In the genomic region with DNA sequence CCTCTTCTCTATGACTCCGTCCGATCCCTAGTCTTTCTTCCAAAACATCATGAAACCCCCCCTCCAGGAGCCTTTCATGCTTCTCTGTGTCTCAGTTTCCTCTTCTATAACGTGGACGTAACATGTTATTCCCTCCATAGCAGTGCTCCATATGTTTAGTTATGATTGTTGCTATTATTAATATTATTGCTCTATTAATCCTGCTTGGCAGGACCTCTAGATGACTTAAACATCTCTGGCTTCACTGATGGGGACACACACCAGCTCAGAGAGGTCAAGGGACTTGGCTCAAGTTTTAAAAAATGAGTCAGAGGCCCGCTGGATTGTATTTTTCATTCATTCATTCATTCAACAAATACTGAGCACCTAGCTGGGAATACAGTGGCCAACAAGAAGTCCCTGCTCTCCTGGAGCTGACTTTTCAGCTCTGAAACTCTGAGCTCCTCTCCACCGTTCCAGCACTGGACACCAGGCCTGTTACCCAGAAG, we compare ENCODE assay signal across 8 cellular contexts. TPM values are rescaled to one million over a fixed set of nuclear protein-coding genes. Genes with fewer than 3 reads are reported as not detected.
DNase-seq lines count a peak whose midpoint lies in the region; ATAC-seq and TF ChIP-seq lines count a peak whose summit lies in the region.

No MANE protein-coding gene starts in this region.

- ATAC-seq in naive B cell (ENCODE audit: low read depth in 2 of 2) = no peak
- no peak for ATAC-seq in HG03175 (IDR thresholded peaks at IDR 0.05; ENCODE audit: unreplicated experiment)
- ATAC-seq in GM21723 (IDR thresholded peaks at IDR 0.05; ENCODE audit: unreplicated experiment) = no peak

- no peaks in the 10 kb centered on the region for H3K9me3 ChIP-seq in BE2C

- H3K27me3 Mint-ChIP-seq in IgD-negative memory B cell (no peaks in the 10 kb centered on the region), naive B cell (no peaks in the 10 kb centered on the region)

- DNase-seq in BE2C = no peak
- no peak for DNase-seq in choroid plexus epithelial cell (ENCODE audit: low read depth)
- DNase-seq in naive B cell = no peak
- DNase-seq in HK-2 (ENCODE audit: unreplicated experiment) = no peak
- no peak for DNase-seq in amygdala (lab: John Stamatoyannopoulos, UW)

- H3K4me3 Mint-ChIP-seq in IgD-negative memory B cell (peak overlapping the region; percentile 82 to 94 (median 89)), naive B cell (peak overlapping the region; percentile 89 to 97 (median 94))

- H3K27ac Mint-ChIP-seq in IgD-negative memory B cell (peak overlapping the region; percentile 89 to 99 (median 97)), naive B cell (peak overlapping the region; percentile 97 to 99 (median 98))

- H3K36me3 Mint-ChIP-seq in IgD-negative memory B cell = no peaks in the 10 kb centered on the region
- no peaks in the 10 kb centered on the region for H3K36me3 Mint-ChIP-seq in naive B cell

- H3K4me3 ChIP-seq in BE2C (ENCODE audit: low read depth, low read length) (peak overlapping the region; percentile 15), choroid plexus epithelial cell (ENCODE audit: low read depth, low read length) (peak overlapping the region; percentile 73)

- H3K36me3 ChIP-seq in BE2C = no peaks in the 10 kb centered on the region

- TF ChIP-seq CTCF in BE2C (IDR thresholded peaks at IDR 0.05; ENCODE audit: low read depth, low read length) (no peak), choroid plexus epithelial cell (conservative IDR thresholded peaks at IDR 0.05; ENCODE audit: low read depth, low read length) (no peak)

- H3K9me3 Mint-ChIP-seq in IgD-negative memory B cell (no peaks in the 10 kb centered on the region), naive B cell (no peaks in the 10 kb centered on the region)

- H3K4me1 Mint-ChIP-seq in IgD-negative memory B cell = peaks cover 6 to 10% (median 6%) of the 10 kb centered on the region in 3 donors
- H3K4me1 Mint-ChIP-seq in naive B cell = peaks cover 12 to 23% (median 19%) of the 10 kb centered on the region in 3 donors

- no peaks in the 10 kb centered on the region for H3K27me3 ChIP-seq in BE2C

- peaks cover 4% of the 10 kb centered on the region for H3K4me1 ChIP-seq in BE2C

RNA-seq across cellular contexts. Expression of gene CPLANE2, which starts 0.4 kb away (rescaled TPM):
- polyA plus RNA-seq in BE2C (2012; ENCODE audit: insufficient read depth, insufficient read length, low read depth) = 2.4 TPM
- 2.2 TPM for polyA plus RNA-seq in IgD-negative memory B cell
- polyA plus RNA-seq in naive B cell (ENCODE audit: low read depth in 6 of 6) = 1 to 10 TPM; 2.3 to 6.3 (median 3.7) TPM

RNA-seq across cellular contexts. Expression of gene ARHGEF19, which starts 24.9 kb away (rescaled TPM):
- 13.3 TPM for polyA plus RNA-seq in BE2C (2012; ENCODE audit: insufficient read depth, insufficient read length, low read depth)
- 10.5 TPM for polyA plus RNA-seq in IgD-negative memory B cell
- 10 to 100 TPM in 2 of 6 donors, 1 to 10 TPM in 4; 7.0 to 10.8 (median 8.1) TPM for polyA plus RNA-seq in naive B cell (ENCODE audit: low read depth in 6 of 6)
